In genomic region chr6:34247481-34248197, GRCh38 we compare ENCODE assay signal across 8 cellular contexts. TPM values are rescaled to one million over a fixed set of nuclear protein-coding genes. Genes with fewer than 3 reads are reported as not detected.
DNase-seq lines count a peak whose midpoint lies in the region; ATAC-seq and TF ChIP-seq lines count a peak whose summit lies in the region.

No MANE protein-coding gene starts in this region.

- H3K9me3 ChIP-seq in esophagus squamous epithelium, result no peaks in the 10 kb centered on the region

- H3K27me3 ChIP-seq in esophagus squamous epithelium, result no peaks in the 10 kb centered on the region

- no peak for TF ChIP-seq POLR2A in esophagus squamous epithelium (IDR thresholded peaks at IDR 0.05)

- peak overlapping the region; percentile 91 to 94 (median 94) for H3K27ac ChIP-seq in esophagus squamous epithelium
- no peak overlapping the region for H3K27ac ChIP-seq in caudate nucleus (ENCODE audit: low read depth, low read length)

- peaks cover 34 to 74% (median 43%) of the 10 kb centered on the region in 3 donors for H3K4me1 ChIP-seq in esophagus squamous epithelium

- WGBS in esophagus squamous epithelium, 2 donors, result no CpG with 5 or more reads among the region's 6 CpGs

- ATAC-seq in GM18517 (IDR thresholded peaks at IDR 0.05; ENCODE audit: unreplicated experiment), result peak; percentile 3
- ATAC-seq in GM19324 (IDR thresholded peaks at IDR 0.05; ENCODE audit: low FRiP score, unreplicated experiment), result no peak

- H3K4me3 ChIP-seq in esophagus squamous epithelium, result peak overlapping the region in 3 of 4 donors; percentile 69 to 90 (median 73)
- H3K4me3 ChIP-seq in skeletal muscle cell (ENCODE audit: low read depth, low read length), result peak overlapping the region; percentile 87

- peaks cover 0 to 36% (median 4%) of the 10 kb centered on the region in 3 donors for H3K36me3 ChIP-seq in esophagus squamous epithelium

- intact Hi-C loops in esophagus squamous epithelium (cut with DNase I), result no loop called here

- TF ChIP-seq CTCF in esophagus squamous epithelium (IDR thresholded peaks at IDR 0.05) (no peak), GM10266 (IDR thresholded peaks at IDR 0.05; ENCODE audit: control insufficient read depth, insufficient read depth, low read depth, missing control alignments) (no peak)

- DNase-seq in RKO (ENCODE audit: low spot score) (peak; percentile 30), esophagus squamous epithelium (lab: John Stamatoyannopoulos, UW) (no peak), skeletal muscle cell (ENCODE audit: low read depth) (no peak), caudate nucleus (lab: John Stamatoyannopoulos, UW) (no peak), GM10266 (ENCODE audit: extremely low spot score) (no peak)
- no peak for DNase-seq in NK-92 treated with Interleukin-12 subunit alpha and Interleukin-12 subunit beta, amount 100 ng/mL, for 24 hours (lab: John Stamatoyannopoulos, UW)

RNA-seq across cellular contexts. Expression of gene SMIM29, which starts 1.2 kb away (rescaled TPM):
- 10 to 100 TPM; 17.3 to 21.6 (median 18.2) TPM for total RNA-seq in esophagus squamous epithelium

RNA-seq across cellular contexts. Expression of gene HMGA1, which starts 11.0 kb away (rescaled TPM):
- total RNA-seq in esophagus squamous epithelium, result 100 to 1,000 TPM; 118 to 309 (median 193) TPM
